1 cellular context compared by ENCODE assay signal in the genomic region with DNA sequence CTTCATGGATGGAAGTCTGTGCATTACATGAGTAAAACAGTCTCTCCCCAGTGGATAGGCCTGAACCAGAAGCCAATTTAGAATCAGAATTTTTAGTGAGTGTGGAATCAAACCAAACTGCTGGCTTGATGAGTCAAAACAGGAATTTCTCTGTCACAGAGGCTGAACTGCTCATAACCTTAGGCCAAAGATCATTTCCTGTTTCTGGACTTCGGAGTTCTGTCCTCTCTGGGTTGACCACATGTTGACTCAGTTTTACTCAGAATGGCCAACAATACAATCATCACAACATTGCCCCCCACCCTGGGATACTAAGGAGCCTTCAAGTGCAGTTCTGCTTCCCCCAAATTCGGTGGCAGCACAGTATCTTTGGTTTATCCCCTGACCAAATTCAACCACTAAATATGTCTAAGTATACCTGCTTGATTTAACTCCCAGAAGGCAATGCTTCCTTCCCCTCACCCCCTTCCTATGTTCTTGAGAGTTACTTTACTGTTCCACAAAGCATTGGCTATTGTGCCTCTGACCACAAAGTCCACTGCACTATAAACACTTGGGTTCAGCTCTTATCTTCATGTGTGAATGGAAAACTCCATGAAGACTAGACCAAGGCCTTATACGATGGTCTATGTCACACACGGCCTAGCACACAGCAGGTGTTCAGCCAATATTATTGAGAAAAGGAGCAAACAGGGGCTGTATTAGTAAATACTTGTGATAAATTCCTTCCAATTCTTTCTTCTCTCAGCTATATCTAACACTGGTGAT.
TF ChIP-seq lines count a peak whose summit lies in the region.

No MANE protein-coding gene starts in this region.

TF ChIP-seq in GM12878, 131 proteins besides CTCF, POLR2A, EP300 and RAD21 (continued from another document and continues in another):
- TF ChIP-seq NR2F1 (conservative IDR thresholded peaks at IDR 0.05) = peak; percentile 98
- TF ChIP-seq SMARCA5 (IDR thresholded peaks at IDR 0.05) = no peak
- TF ChIP-seq CHD4 (IDR thresholded peaks at IDR 0.05) = no peak
- TF ChIP-seq, protein P1, sequence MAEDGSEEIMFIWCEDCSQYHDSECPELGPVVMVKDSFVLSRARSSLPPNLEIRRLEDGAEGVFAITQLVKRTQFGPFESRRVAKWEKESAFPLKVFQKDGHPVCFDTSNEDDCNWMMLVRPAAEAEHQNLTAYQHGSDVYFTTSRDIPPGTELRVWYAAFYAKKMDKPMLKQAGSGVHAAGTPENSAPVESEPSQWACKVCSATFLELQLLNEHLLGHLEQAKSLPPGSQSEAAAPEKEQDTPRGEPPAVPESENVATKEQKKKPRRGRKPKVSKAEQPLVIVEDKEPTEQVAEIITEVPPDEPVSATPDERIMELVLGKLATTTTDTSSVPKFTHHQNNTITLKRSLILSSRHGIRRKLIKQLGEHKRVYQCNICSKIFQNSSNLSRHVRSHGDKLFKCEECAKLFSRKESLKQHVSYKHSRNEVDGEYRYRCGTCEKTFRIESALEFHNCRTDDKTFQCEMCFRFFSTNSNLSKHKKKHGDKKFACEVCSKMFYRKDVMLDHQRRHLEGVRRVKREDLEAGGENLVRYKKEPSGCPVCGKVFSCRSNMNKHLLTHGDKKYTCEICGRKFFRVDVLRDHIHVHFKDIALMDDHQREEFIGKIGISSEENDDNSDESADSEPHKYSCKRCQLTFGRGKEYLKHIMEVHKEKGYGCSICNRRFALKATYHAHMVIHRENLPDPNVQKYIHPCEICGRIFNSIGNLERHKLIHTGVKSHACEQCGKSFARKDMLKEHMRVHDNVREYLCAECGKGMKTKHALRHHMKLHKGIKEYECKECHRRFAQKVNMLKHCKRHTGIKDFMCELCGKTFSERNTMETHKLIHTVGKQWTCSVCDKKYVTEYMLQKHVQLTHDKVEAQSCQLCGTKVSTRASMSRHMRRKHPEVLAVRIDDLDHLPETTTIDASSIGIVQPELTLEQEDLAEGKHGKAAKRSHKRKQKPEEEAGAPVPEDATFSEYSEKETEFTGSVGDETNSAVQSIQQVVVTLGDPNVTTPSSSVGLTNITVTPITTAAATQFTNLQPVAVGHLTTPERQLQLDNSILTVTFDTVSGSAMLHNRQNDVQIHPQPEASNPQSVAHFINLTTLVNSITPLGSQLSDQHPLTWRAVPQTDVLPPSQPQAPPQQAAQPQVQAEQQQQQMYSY (CRISPR knock-in tag; IDR thresholded peaks at IDR 0.05) = no peak
- no peak for TF ChIP-seq ZNF592 (IDR thresholded peaks at IDR 0.05)
- TF ChIP-seq MLLT1 (IDR thresholded peaks at IDR 0.05) = no peak
- peak; percentile 97 for TF ChIP-seq IRF4 (IDR thresholded peaks at IDR 0.05; ENCODE audit: low read depth, low read length)
- TF ChIP-seq ETV6 (conservative IDR thresholded peaks at IDR 0.05 in 1 of 2, IDR thresholded peaks at IDR 0.05 in 1 of 2; ENCODE audit: borderline replicate concordance in 1 of 2, low read depth in 1 of 2) = no peak
- no peak for TF ChIP-seq ZNF207 (IDR thresholded peaks at IDR 0.05; ENCODE audit: borderline replicate concordance)
- TF ChIP-seq KDM1A (IDR thresholded peaks at IDR 0.05; ENCODE audit: borderline replicate concordance) = no peak
- 0 out of 2 replicates have a peak, but pooled peaks have one; percentile 54 for TF ChIP-seq GABPA (IDR thresholded peaks at IDR 0.05; ENCODE audit: low read depth)
- TF ChIP-seq SPI1 (IDR thresholded peaks at IDR 0.05; ENCODE audit: borderline replicate concordance, insufficient read depth, low read depth, low read length) = peak; percentile 83
- no peak for TF ChIP-seq SUZ12 (IDR thresholded peaks at IDR 0.05; ENCODE audit: unreplicated experiment)
- no peak for TF ChIP-seq ELK1 (IDR thresholded peaks at IDR 0.05; ENCODE audit: low read depth, low read length)
- TF ChIP-seq, protein P2, sequence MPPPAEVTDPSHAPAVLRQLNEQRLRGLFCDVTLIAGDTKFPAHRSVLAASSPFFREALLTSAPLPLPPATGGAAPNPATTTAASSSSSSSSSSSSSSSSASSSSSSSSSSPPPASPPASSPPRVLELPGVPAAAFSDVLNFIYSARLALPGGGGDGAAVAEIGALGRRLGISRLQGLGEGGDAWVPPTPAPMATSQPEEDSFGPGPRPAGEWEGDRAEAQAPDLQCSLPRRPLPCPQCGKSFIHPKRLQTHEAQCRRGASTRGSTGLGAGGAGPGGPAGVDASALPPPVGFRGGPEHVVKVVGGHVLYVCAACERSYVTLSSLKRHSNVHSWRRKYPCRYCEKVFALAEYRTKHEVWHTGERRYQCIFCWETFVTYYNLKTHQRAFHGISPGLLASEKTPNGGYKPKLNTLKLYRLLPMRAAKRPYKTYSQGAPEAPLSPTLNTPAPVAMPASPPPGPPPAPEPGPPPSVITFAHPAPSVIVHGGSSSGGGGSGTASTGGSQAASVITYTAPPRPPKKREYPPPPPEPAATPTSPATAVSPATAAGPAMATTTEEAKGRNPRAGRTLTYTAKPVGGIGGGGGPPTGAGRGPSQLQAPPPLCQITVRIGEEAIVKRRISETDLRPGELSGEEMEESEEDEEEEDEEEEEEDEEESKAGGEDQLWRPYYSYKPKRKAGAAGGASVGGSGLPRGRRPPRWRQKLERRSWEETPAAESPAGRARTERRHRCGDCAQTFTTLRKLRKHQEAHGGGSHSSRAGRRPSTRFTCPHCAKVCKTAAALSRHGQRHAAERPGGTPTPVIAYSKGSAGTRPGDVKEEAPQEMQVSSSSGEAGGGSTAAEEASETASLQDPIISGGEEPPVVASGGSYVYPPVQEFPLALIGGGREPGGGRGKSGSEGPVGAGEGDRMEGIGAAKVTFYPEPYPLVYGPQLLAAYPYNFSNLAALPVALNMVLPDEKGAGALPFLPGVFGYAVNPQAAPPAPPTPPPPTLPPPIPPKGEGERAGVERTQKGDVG (CRISPR knock-in tag; IDR thresholded peaks at IDR 0.05) = no peak
- TF ChIP-seq NKRF (conservative IDR thresholded peaks at IDR 0.05) = no peak
- TF ChIP-seq CREB1 (IDR thresholded peaks at IDR 0.05; ENCODE audit: low read depth) = peak; percentile 38; the same call in 1 of the 2 replicates
- peak; percentile 43; the same call in 1 of the 2 replicates for TF ChIP-seq CREM (IDR thresholded peaks at IDR 0.05; ENCODE audit: low read depth)
- TF ChIP-seq HCFC1 (IDR thresholded peaks at IDR 0.05; ENCODE audit: low read length) = no peak
- no peak for TF ChIP-seq REST (IDR thresholded peaks at IDR 0.05; ENCODE audit: low read depth, low read length)
- TF ChIP-seq FOXK2 (IDR thresholded peaks at IDR 0.05) = no peak
- no peak for TF ChIP-seq ASH2L (IDR thresholded peaks at IDR 0.05; ENCODE audit: borderline replicate concordance, low read depth)
- no peak for TF ChIP-seq NFXL1 (IDR thresholded peaks at IDR 0.05; ENCODE audit: borderline replicate concordance)
- TF ChIP-seq IKZF2 (IDR thresholded peaks at IDR 0.05) = peak; percentile 80 to 85
- peak; percentile 92 for TF ChIP-seq PAX5 (IDR thresholded peaks at IDR 0.05; ENCODE audit: borderline replicate concordance, low read depth, low read length)
- TF ChIP-seq BCL11A (IDR thresholded peaks at IDR 0.05; ENCODE audit: low read depth, low read length) = peak; percentile 90
- TF ChIP-seq KAT2A (conservative IDR thresholded peaks at IDR 0.05; ENCODE audit: control insufficient read depth, low read depth, low read length) = no peak
- TF ChIP-seq RFX5 (IDR thresholded peaks at IDR 0.05; ENCODE audit: low read depth, low read length) = no peak
- TF ChIP-seq SKIL (IDR thresholded peaks at IDR 0.05; ENCODE audit: low read depth, poor library complexity, severe bottlenecking) = peak; percentile 71
- no peak for TF ChIP-seq HDAC2 (IDR thresholded peaks at IDR 0.05)
- TF ChIP-seq SIN3A (IDR thresholded peaks at IDR 0.05; ENCODE audit: low read depth, low read length) = no peak
